In genomic region chr10:8416192-8416701, GRCh38 we compare ENCODE assay signal across 12 cellular contexts.
DNase-seq lines count a peak whose midpoint lies in the region; ATAC-seq and TF ChIP-seq lines count a peak whose summit lies in the region.
"Had no signal": no experiment of that assay in that cellular context is flagged by ENCODE, and none has a peak within 500 bp of the region (broad histone marks: within the 10 kb centered on the region; RNA-seq: fewer than 3 reads in every experiment).

No MANE protein-coding gene starts in this region.

- no peaks in the 10 kb centered on the region for H3K9me3 Mint-ChIP-seq in central memory CD8-positive, alpha-beta T cell
- H3K9me3 Mint-ChIP-seq: activated B cell treated with CpG ODN at 0.5 μM for 24 hours had no signal

- no peaks in the 10 kb centered on the region for H3K27me3 Mint-ChIP-seq in central memory CD8-positive, alpha-beta T cell
- H3K27me3 Mint-ChIP-seq: activated B cell treated with CpG ODN at 0.5 μM for 24 hours had no signal

- DNase-seq in GM13976 (ENCODE audit: low spot score) (peak; percentile 30), NCI-H2029 (lab: John Stamatoyannopoulos, UW) (peak; percentile 2), DMS 273 (lab: John Stamatoyannopoulos, UW; ENCODE audit: unreplicated experiment) (no peak), NCI-H128 (lab: John Stamatoyannopoulos, UW; ENCODE audit: unreplicated experiment) (no peak), DMS53 treated with DMSO at 0.1 percent for 48 hours (lab: John Stamatoyannopoulos, UW; ENCODE audit: unreplicated experiment) (no peak)
- peak; percentile 19 to 66 for DNase-seq in central memory CD8-positive, alpha-beta T cell (ENCODE audit: low spot score in 2 of 2)
- DNase-seq: activated B cell treated with CpG ODN at 0.5 μM for 24 hours, DMS79, foreskin keratinocyte, mammary epithelial cell had no signal

- peaks cover 21% of the 10 kb centered on the region for H3K36me3 Mint-ChIP-seq in central memory CD8-positive, alpha-beta T cell (ENCODE audit: insufficient read depth)

- in situ Hi-C loops in GM13976 (cut with MboI; ENCODE audit: low sequenced_read_pairs, unreplicated experiment), result no loop called here

- no peak for TF ChIP-seq CTCF in GM13976 (IDR thresholded peaks at IDR 0.05; ENCODE audit: borderline replicate concordance, control extremely low read depth, extremely low read depth, insufficient read depth, missing control alignments)

- ATAC-seq in GM21360 (IDR thresholded peaks at IDR 0.05; ENCODE audit: unreplicated experiment) (peak; percentile 55), HG03175 (IDR thresholded peaks at IDR 0.05; ENCODE audit: unreplicated experiment) (no peak)
- peak; percentile 94 for ATAC-seq in central memory CD8-positive, alpha-beta T cell (replicated peaks; ENCODE audit: extremely low read depth, poor library complexity, severe bottlenecking)
- ATAC-seq: foreskin keratinocyte had no signal

- peak overlapping the region; percentile 100 for H3K27ac Mint-ChIP-seq in central memory CD8-positive, alpha-beta T cell (ENCODE audit: low read depth)
- H3K27ac Mint-ChIP-seq: activated B cell treated with CpG ODN at 0.5 μM for 24 hours had no signal

- peaks cover 51% of the 10 kb centered on the region for H3K4me1 Mint-ChIP-seq in central memory CD8-positive, alpha-beta T cell
- H3K4me1 Mint-ChIP-seq: activated B cell treated with CpG ODN at 0.5 μM for 24 hours had no signal

- H3K4me3 Mint-ChIP-seq in central memory CD8-positive, alpha-beta T cell, result peak overlapping the region; percentile 77
- H3K4me3 Mint-ChIP-seq: activated B cell treated with CpG ODN at 0.5 μM for 24 hours had no signal

Comparison
In these comparisons a context has a peak if more than half of its experiments do, and no peak if none do; other contexts are left out.
1. DNase-seq: peak in GM13976 (single experiment), NCI-H2029 (single experiment) and central memory CD8-positive, alpha-beta T cell (2 of 2); none in DMS 273 (single experiment), NCI-H128 (single experiment) and DMS53 treated with DMSO at 0.1 percent for 48 hours (single experiment).